Comparison of ENCODE assay signal across 8 cellular contexts in the genomic region with DNA sequence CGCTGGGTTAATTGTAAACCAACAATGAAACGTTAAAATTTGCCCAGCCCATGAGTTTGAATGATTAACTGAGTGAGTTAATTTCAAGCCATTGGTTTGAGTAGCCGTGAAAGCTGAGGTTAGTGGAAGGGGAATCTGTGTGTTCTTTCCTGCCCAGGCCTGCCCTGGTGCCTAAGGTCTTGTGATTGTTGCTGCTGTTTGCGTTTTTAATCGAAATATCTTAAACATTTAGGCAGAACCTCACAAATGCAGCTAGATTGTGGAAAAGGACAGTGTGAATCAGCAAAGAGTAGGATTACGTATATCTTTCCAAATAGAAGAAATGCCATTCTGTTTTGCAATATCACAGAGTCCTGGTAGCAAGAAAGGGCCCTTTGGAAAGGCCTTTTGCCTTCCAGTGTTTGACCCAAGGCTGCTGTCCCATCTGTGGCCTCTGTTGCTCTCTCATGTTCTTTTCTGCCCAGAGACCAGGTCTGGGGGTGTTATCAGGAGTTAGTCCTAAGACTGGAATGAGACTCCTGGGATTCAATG.
DNase-seq lines count a peak whose midpoint lies in the region; ATAC-seq lines count a peak whose summit lies in the region.

No MANE protein-coding gene starts in this region.

- DNase-seq in GM04503 (ENCODE audit: low read depth): peak; percentile 14
- DNase-seq in astrocyte of the hippocampus (ENCODE audit: low read depth, low spot score): peak; percentile 59
- DNase-seq in ecto neural progenitor cell (ENCODE audit: low spot score): no peak
- no peak for DNase-seq in NOMO-1 treated with dmso at 0.1 percent for 144 hours (lab: John Stamatoyannopoulos, UW; ENCODE audit: unreplicated experiment)
- DNase-seq in HK-2 (ENCODE audit: unreplicated experiment): no peak
- DNase-seq in KG1 (lab: John Stamatoyannopoulos, UW): no peak

- no peaks in the 10 kb centered on the region for H3K27me3 ChIP-seq in mucosa of stomach (ENCODE audit: control insufficient read depth, insufficient read depth, low read length)

- peak overlapping the region; percentile 14 for H3K9ac ChIP-seq in mucosa of stomach (ENCODE audit: low read length)

- H3K4me1 ChIP-seq in mucosa of stomach (ENCODE audit: control insufficient read depth, insufficient read depth, low read length): peaks cover 44% of the 10 kb centered on the region

- no peaks in the 10 kb centered on the region for H3K36me3 ChIP-seq in mucosa of stomach (ENCODE audit: control insufficient read depth, insufficient read depth, low read length)

- no peak overlapping the region for H3K4me3 ChIP-seq in mucosa of stomach (ENCODE audit: low read length)

- ATAC-seq in HG02938 (IDR thresholded peaks at IDR 0.05; ENCODE audit: unreplicated experiment): peak; percentile 67

- no peaks in the 10 kb centered on the region for H3K9me3 ChIP-seq in mucosa of stomach (ENCODE audit: control insufficient read depth, low read length)

Comparison
In these comparisons a context has a peak if more than half of its experiments do, and no peak if none do; other contexts are left out.
1. DNase-seq: peak in GM04503 (single experiment) and astrocyte of the hippocampus (single experiment); none in ecto neural progenitor cell (single experiment), NOMO-1 treated with dmso at 0.1 percent for 144 hours (single experiment), HK-2 (single experiment) and KG1 (single experiment).